9 cellular contexts compared by ENCODE assay signal in the genomic region with DNA sequence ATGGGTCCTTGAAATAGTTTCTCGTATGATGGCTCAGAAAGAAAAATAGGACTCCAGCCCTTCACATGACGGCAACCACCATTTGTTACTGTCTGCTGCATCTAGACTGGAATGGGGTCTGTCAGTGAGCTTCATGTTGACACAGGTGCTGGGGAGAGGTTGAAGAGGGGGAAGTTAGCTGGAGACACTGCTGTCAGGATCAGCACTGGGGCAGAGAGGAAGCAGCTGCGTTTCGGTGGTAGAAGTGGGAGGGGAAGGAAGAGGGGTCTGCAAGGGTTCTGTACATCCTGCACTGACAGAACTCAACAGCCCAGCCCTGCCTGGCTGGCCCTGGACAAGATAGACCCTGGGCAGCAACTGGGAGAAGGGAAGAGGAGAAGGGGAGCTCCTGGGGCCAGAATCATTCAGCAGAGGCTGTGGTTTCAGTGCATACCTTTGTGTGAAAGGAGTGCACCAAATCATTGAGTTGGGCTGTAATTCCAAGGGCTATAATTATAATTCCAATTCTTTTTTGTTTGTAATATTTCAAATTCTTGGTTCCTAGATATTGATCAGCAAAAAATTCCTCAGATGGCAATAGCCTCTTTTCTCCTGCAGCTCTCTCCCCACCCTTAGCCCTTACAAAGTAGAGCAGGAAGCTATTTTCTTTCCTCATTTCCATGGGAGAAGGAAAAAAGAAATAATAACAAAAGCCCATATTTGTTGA.
DNase-seq lines count a peak whose midpoint lies in the region; ATAC-seq and TF ChIP-seq lines count a peak whose summit lies in the region.
"Had no signal": no experiment of that assay in that cellular context is flagged by ENCODE, and none has a peak within 500 bp of the region (broad histone marks: within the 10 kb centered on the region; RNA-seq: fewer than 3 reads in every experiment).

No MANE protein-coding gene starts in this region.

- H3K4me2 ChIP-seq in H9 (ENCODE audit: insufficient read depth, insufficient read length, low read length) = no peak overlapping the region

- no peak overlapping the region for H3K56ac ChIP-seq in H9 (ENCODE audit: insufficient read length, low read depth, low read length)

- no peak overlapping the region for H3K27ac Mint-ChIP-seq in H9

- no peak overlapping the region for H3K18ac ChIP-seq in H9 (ENCODE audit: insufficient read length, low read depth, low read length)

- no peak overlapping the region for H2BK12ac ChIP-seq in H9 (ENCODE audit: insufficient read length, low read depth, low read length)

- TF ChIP-seq CTCF in coronary artery (IDR thresholded peaks at IDR 0.05) (no peak), H9 (conservative IDR thresholded peaks at IDR 0.05) (no peak)

- WGBS in H9 (ENCODE audit: extremely low coverage, insufficient read length, low lambda C conversion rate) = no CpG with 5 or more reads among the region's 4 CpGs

- no peak overlapping the region for H2BK15ac ChIP-seq in H9 (ENCODE audit: low read depth, low read length)

- H3K4ac ChIP-seq in H9 (ENCODE audit: low read depth, low read length) = no peak overlapping the region

- H3K4me1 ChIP-seq in H9 (ENCODE audit: insufficient read depth, low read length) = no peaks in the 10 kb centered on the region

- no peak overlapping the region for H2AK5ac ChIP-seq in H9 (ENCODE audit: insufficient read length, low read length)

- no peak overlapping the region for H3K23ac ChIP-seq in H9 (ENCODE audit: insufficient read length, low read depth, low read length)

- peaks cover 5 to 18% of the 10 kb centered on the region in 2 experiments for H3K4me1 Mint-ChIP-seq in H9

- H3K79me1 ChIP-seq in H9 (ENCODE audit: insufficient read depth, low read depth, low read length, poor library complexity, severe bottlenecking) = no peaks in the 10 kb centered on the region

- peak; percentile 75 for ATAC-seq in GM19467 (IDR thresholded peaks at IDR 0.05; ENCODE audit: unreplicated experiment)
- ATAC-seq in HG03460 (IDR thresholded peaks at IDR 0.05; ENCODE audit: unreplicated experiment) = peak; percentile 87

- no peak overlapping the region for H3K9ac ChIP-seq in H9 (ENCODE audit: extremely low read depth, insufficient read length, low read length)

- H3K9me3 ChIP-seq in H9 (ENCODE audit: control insufficient read depth, low read depth, low read length) = peaks cover 24% of the 10 kb centered on the region

- H3K23me2 ChIP-seq in H9 (ENCODE audit: insufficient read length, low read depth, low read length, poor library complexity, severe bottlenecking) = no peaks in the 10 kb centered on the region

- H3K27ac ChIP-seq in coronary artery = no peak overlapping the region
- H3K27ac ChIP-seq in H9 (ENCODE audit: insufficient read length, low read depth, low read length) = no peak overlapping the region

- H3K36me3 Mint-ChIP-seq in H9 (ENCODE audit: insufficient read depth in 1 of 3, low read depth in 3 of 3) = peaks cover 0 to 7% (median 2%) of the 10 kb centered on the region in 3 experiments; a peak in 4 of 7 replicates

- DNase-seq in CMK (ENCODE audit: low read depth) (peak; percentile 2), SKM-1 (lab: John Stamatoyannopoulos, UW; ENCODE audit: unreplicated experiment) (peak; percentile 4), coronary artery (ENCODE audit: low spot score) (no peak), H9 (no peak), ecto neural progenitor cell (ENCODE audit: low spot score) (no peak)
- no peak for DNase-seq in activated T-cell treated with anti-CD3 and anti-CD28 coated beads, Interleukin-2, amount 50 U/mL, for 48 hours

- no peaks in the 10 kb centered on the region for H3K27me3 ChIP-seq in H9 (ENCODE audit: insufficient read depth, low read length)

- H3T11ph ChIP-seq in H9 (ENCODE audit: low read length) = no peak overlapping the region

- H2BK120ac ChIP-seq in H9 (ENCODE audit: low read depth, low read length, poor library complexity, severe bottlenecking) = no peak overlapping the region

- no peak overlapping the region for H4K5ac ChIP-seq in H9 (ENCODE audit: insufficient read length, low read depth, low read length)

- peaks cover 24% of the 10 kb centered on the region for H3K27me3 Mint-ChIP-seq in H9 (ENCODE audit: low read depth)

- H2BK20ac ChIP-seq in H9 (ENCODE audit: low read depth, low read length, poor library complexity, severe bottlenecking) = no peak overlapping the region

- no peak overlapping the region for H4K91ac ChIP-seq in H9 (ENCODE audit: insufficient read length, low read depth, low read length)

- H2BK5ac ChIP-seq in H9 (ENCODE audit: insufficient read length, low read length) = no peak overlapping the region

- H3K4me3 ChIP-seq in coronary artery = no peak overlapping the region
- H3K4me3 ChIP-seq: lung had no signal

- peaks cover 72 to 74% of the 10 kb centered on the region in 2 experiments for H3K9me3 Mint-ChIP-seq in H9

- no peaks in the 10 kb centered on the region for H3K79me2 ChIP-seq in H9 (ENCODE audit: insufficient read depth, low read length)

- H2AFZ ChIP-seq in H9 (ENCODE audit: low read length) = no peak overlapping the region

- no peak overlapping the region for H3K14ac ChIP-seq in H9 (ENCODE audit: insufficient read depth, low read length)

- H4K8ac ChIP-seq in H9 (replicated peaks; ENCODE audit: insufficient read length, low read depth, low read length) = no peak overlapping the region

- H4K20me1 ChIP-seq in H9 (ENCODE audit: control insufficient read depth, insufficient read depth, insufficient read length) = no peaks in the 10 kb centered on the region

- no peak overlapping the region for H3K4me3 Mint-ChIP-seq in H9

Comparison
In these comparisons a context has a peak if more than half of its experiments do, and no peak if none do; other contexts are left out.
1. DNase-seq: peak in CMK (single experiment) and SKM-1 (single experiment); none in coronary artery (single experiment), activated T-cell treated with anti-CD3 and anti-CD28 coated beads, Interleukin-2, amount 50 U/mL, for 48 hours (0 of 2), H9 (single experiment) and ecto neural progenitor cell (single experiment).